In genomic region chr15:29889545-29890329, GRCh38 we compare ENCODE assay signal across 19 cellular contexts.
DNase-seq lines count a peak whose midpoint lies in the region; ATAC-seq and TF ChIP-seq lines count a peak whose summit lies in the region.
"Had no signal": no experiment of that assay in that cellular context is flagged by ENCODE, and none has a peak within 500 bp of the region (broad histone marks: within the 10 kb centered on the region; RNA-seq: fewer than 3 reads in every experiment).

No MANE protein-coding gene starts in this region.

- no peak for TF ChIP-seq CTCF in smooth muscle cell (IDR thresholded peaks at IDR 0.05; ENCODE audit: borderline replicate concordance, insufficient read depth, poor library complexity, severe bottlenecking)

- H3K9me3 Mint-ChIP-seq in activated CD4-positive, alpha-beta T cell treated with anti-CD3 and anti-CD28 coated beads for 36 hours (ENCODE audit: low read depth) = no peaks in the 10 kb centered on the region
- H3K9me3 Mint-ChIP-seq: natural killer cell had no signal

- ATAC-seq in activated CD4-positive, alpha-beta T cell treated with anti-CD3 and anti-CD28 coated beads for 36 hours = peak; percentile 55
- no peak for ATAC-seq in GM19467 (IDR thresholded peaks at IDR 0.05; ENCODE audit: unreplicated experiment)
- no peak for ATAC-seq in HG02981 (IDR thresholded peaks at IDR 0.05; ENCODE audit: unreplicated experiment)
- ATAC-seq: activated CD8-positive, alpha-beta memory T cell treated with anti-CD3 and anti-CD28 coated beads, Interleukin-2, amount 10 ng/mL, durations not matched to agents 7 days and 5 days; natural killer cell; Panc1 had no signal

- intact Hi-C loops in activated CD4-positive, alpha-beta T cell treated with anti-CD3 and anti-CD28 coated beads for 36 hours (cut with DNase I, micrococcal nuclease) = no loop called here

- H3K79me2 ChIP-seq in smooth muscle cell (ENCODE audit: low read depth) = no peaks in the 10 kb centered on the region

- H4K20me1 ChIP-seq in smooth muscle cell (ENCODE audit: low read depth) = no peaks in the 10 kb centered on the region

- no peak overlapping the region for H3K4me3 Mint-ChIP-seq in activated CD4-positive, alpha-beta T cell treated with anti-CD3 and anti-CD28 coated beads for 36 hours
- H3K4me3 Mint-ChIP-seq: activated CD8-positive, alpha-beta memory T cell treated with anti-CD3 and anti-CD28 coated beads, Interleukin-2, amount 10 ng/mL, durations not matched to agents 7 days and 5 days; natural killer cell had no signal

- H3K27me3 Mint-ChIP-seq in activated CD4-positive, alpha-beta T cell treated with anti-CD3 and anti-CD28 coated beads for 36 hours = peaks cover 26% of the 10 kb centered on the region
- H3K27me3 Mint-ChIP-seq: brain had no signal

- POLR2A ChIA-PET in activated CD4-positive, alpha-beta T cell treated with anti-CD3 and anti-CD28 coated beads for 36 hours (lab: Charles Lee) = no interaction called here

- H3K36me3 ChIP-seq in smooth muscle cell (ENCODE audit: low read depth) = no peaks in the 10 kb centered on the region
- H3K36me3 ChIP-seq: thoracic aorta had no signal

- no peak overlapping the region for H3K4me2 ChIP-seq in smooth muscle cell

- H3F3A ChIP-seq in smooth muscle cell (ENCODE audit: low read depth) = no peaks in the 10 kb centered on the region

- 50% methylated on average over 11 of the region's 11 CpGs for WGBS in smooth muscle cell (ENCODE audit: low lambda C conversion rate)

- H3K9ac ChIP-seq in smooth muscle cell (ENCODE audit: low read depth) = no peak overlapping the region

- H3K9me3 ChIP-seq in smooth muscle cell (replicated peaks; ENCODE audit: low read depth) = no peaks in the 10 kb centered on the region
- H3K9me3 ChIP-seq: thoracic aorta had no signal

- no peaks in the 10 kb centered on the region for H3K27me3 ChIP-seq in smooth muscle cell (ENCODE audit: low read depth)

- H3K36me3 Mint-ChIP-seq in activated CD4-positive, alpha-beta T cell treated with anti-CD3 and anti-CD28 coated beads for 36 hours (ENCODE audit: low read depth) = no peaks in the 10 kb centered on the region
- H3K36me3 Mint-ChIP-seq: activated CD8-positive, alpha-beta memory T cell treated with anti-CD3 and anti-CD28 coated beads, Interleukin-2, amount 10 ng/mL, durations not matched to agents 7 days and 5 days; brain; natural killer cell had no signal

- CTCF ChIA-PET in activated CD4-positive, alpha-beta T cell treated with anti-CD3 and anti-CD28 coated beads for 36 hours (lab: Charles Lee) = no interaction called here

- H3K27ac Mint-ChIP-seq in activated CD4-positive, alpha-beta T cell treated with anti-CD3 and anti-CD28 coated beads for 36 hours = no peak overlapping the region
- H3K27ac Mint-ChIP-seq: activated CD8-positive, alpha-beta memory T cell treated with anti-CD3 and anti-CD28 coated beads, Interleukin-2, amount 10 ng/mL, durations not matched to agents 7 days and 5 days; natural killer cell had no signal

- peaks cover 4% of the 10 kb centered on the region for H3K4me1 Mint-ChIP-seq in activated CD4-positive, alpha-beta T cell treated with anti-CD3 and anti-CD28 coated beads for 36 hours
- H3K4me1 Mint-ChIP-seq: activated CD8-positive, alpha-beta memory T cell treated with anti-CD3 and anti-CD28 coated beads, Interleukin-2, amount 10 ng/mL, durations not matched to agents 7 days and 5 days; natural killer cell had no signal

- DNase-seq in activated CD4-positive, alpha-beta T cell treated with anti-CD3 and anti-CD28 coated beads for 36 hours = no peak
- no peak for DNase-seq in activated CD4-positive, alpha-beta T cell treated with anti-CD3 and anti-CD28 coated beads, Interleukin-2, amount 50 U/mL, for 4 hours
- DNase-seq in dermis blood vessel endothelial cell (peak; percentile 14), kidney tubule cell (ENCODE audit: low spot score) (peak; percentile 41), smooth muscle cell (lab: John Stamatoyannopoulos, UW; ENCODE audit: unreplicated experiment) (no peak), hippocampal formation (lab: John Stamatoyannopoulos, UW) (no peak)
- DNase-seq: activated CD8-positive, alpha-beta memory T cell treated with anti-CD3 and anti-CD28 coated beads, Interleukin-2, amount 10 ng/mL, durations not matched to agents 7 days and 5 days; activated naive CD4-positive, alpha-beta T cell treated with Interleukin-2 at 50 U/mL for 16 hours; DMS53; Kasumi-1; natural killer cell; NCI-H1930; stimulated activated CD4-positive, alpha-beta T cell treated with anti-CD3 and anti-CD28 coated beads, Interleukin-4, amount 100 ng/mL, for 24 hours had no signal

- H3K4me3 ChIP-seq in smooth muscle cell = no peak overlapping the region
- H3K4me3 ChIP-seq: thoracic aorta had no signal

- H3K27ac ChIP-seq in smooth muscle cell (ENCODE audit: low read depth) = no peak overlapping the region
- H3K27ac ChIP-seq: 22Rv1, thoracic aorta had no signal

- peaks cover 17% of the 10 kb centered on the region for H3K4me1 ChIP-seq in smooth muscle cell (ENCODE audit: low read depth)

- peak overlapping the region; percentile 37 for H2AFZ ChIP-seq in smooth muscle cell (ENCODE audit: low read depth)

Comparison
In these comparisons a context has a peak if more than half of its experiments do, and no peak if none do; other contexts are left out.
1. DNase-seq: peak in dermis blood vessel endothelial cell (single experiment) and kidney tubule cell (single experiment); none in activated CD4-positive, alpha-beta T cell treated with anti-CD3 and anti-CD28 coated beads for 36 hours (single experiment), activated CD4-positive, alpha-beta T cell treated with anti-CD3 and anti-CD28 coated beads, Interleukin-2, amount 50 U/mL, for 4 hours (0 of 2), smooth muscle cell (single experiment) and hippocampal formation (0 of 2).